ENCODE assay signal across 12 cellular contexts in the genomic region with DNA sequence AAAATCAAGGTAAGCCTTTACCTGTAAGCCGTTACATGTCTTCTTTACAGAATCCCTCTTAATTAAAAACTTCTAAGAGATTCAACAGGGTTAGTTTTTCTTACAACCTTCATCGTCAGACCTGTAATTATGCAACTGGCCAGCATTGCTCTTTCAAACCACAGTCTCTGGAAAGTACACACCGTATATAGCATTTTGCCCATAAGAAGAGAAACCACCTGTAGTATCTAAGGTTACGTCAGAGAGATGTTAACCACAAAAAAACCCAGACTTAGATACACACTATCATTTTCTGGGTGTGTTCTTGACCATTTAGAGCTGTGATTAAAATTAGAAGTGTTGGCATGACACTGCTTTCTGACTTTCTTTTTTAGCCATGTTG.
A peak's percentile ranks its signal among the peaks of the same experiment; 100 is the strongest.
DNase-seq lines count a peak whose midpoint lies in the region; ATAC-seq and TF ChIP-seq lines count a peak whose summit lies in the region.
"Had no signal": no experiment of that assay in that cellular context is flagged by ENCODE, and none has a peak within 500 bp of the region (broad histone marks: within the 10 kb centered on the region; RNA-seq: fewer than 3 reads in every experiment).

No MANE protein-coding gene starts in this region.

- no peak overlapping the region for H2AFZ ChIP-seq in PC-3 (ENCODE audit: low read length)

- CTCF ChIA-PET in PC-3 (lab: Charles Lee): no interaction called here
- CTCF ChIA-PET in activated naive CD4-positive, alpha-beta T cell treated with anti-CD3 and anti-CD28 coated beads for 36 hours (lab: Charles Lee): no interaction called here

- no peaks in the 10 kb centered on the region for H3K4me1 Mint-ChIP-seq in activated naive CD4-positive, alpha-beta T cell treated with anti-CD3 and anti-CD28 coated beads for 36 hours (ENCODE audit: low read depth)
- H3K4me1 Mint-ChIP-seq: activated naive CD4-positive, alpha-beta T cell treated with anti-CD3 and anti-CD28 coated beads, Interleukin-2, amount 10 ng/mL, durations not matched to agents 7 days and 5 days; nephron had no signal

- DNase-seq in PC-3 (no peak), tibial artery (no peak), RPMI8226 (no peak), body of pancreas (no peak)
- DNase-seq in activated naive CD4-positive, alpha-beta T cell treated with anti-CD3 and anti-CD28 coated beads for 36 hours: no peak
- DNase-seq: activated naive CD4-positive, alpha-beta T cell treated with anti-CD3 and anti-CD28 coated beads, Interleukin-2, amount 10 ng/mL, durations not matched to agents 7 days and 5 days; Kasumi-1; NK-92 treated with Interleukin-12 subunit alpha and Interleukin-12 subunit beta, amount 100 ng/mL, for 24 hours had no signal

- BruUV-seq in PC-3 (replicated peaks; lab: Mats Ljungman, UMichigan): no TSS peak

- H3K36me3 Mint-ChIP-seq in activated naive CD4-positive, alpha-beta T cell treated with anti-CD3 and anti-CD28 coated beads for 36 hours (ENCODE audit: low read depth): no peaks in the 10 kb centered on the region
- H3K36me3 Mint-ChIP-seq: activated naive CD4-positive, alpha-beta T cell treated with anti-CD3 and anti-CD28 coated beads, Interleukin-2, amount 10 ng/mL, durations not matched to agents 7 days and 5 days had no signal

- peaks cover 18% of the 10 kb centered on the region; the same call in 1 of the 2 replicates for H3K36me3 ChIP-seq in PC-3 (ENCODE audit: low read depth, low read length)
- H3K36me3 ChIP-seq in tibial artery: no peaks in the 10 kb centered on the region
- no peaks in the 10 kb centered on the region for H3K36me3 ChIP-seq in body of pancreas (replicated peaks in 1 of 2; ENCODE audit: insufficient read depth in 1 of 2, low read depth in 2 of 2)

- no peak overlapping the region for H3K9ac ChIP-seq in PC-3 (ENCODE audit: low read length)

- H3K4me2 ChIP-seq in PC-3 (ENCODE audit: low read length): no peak overlapping the region

- TF ChIP-seq POLR2A in body of pancreas (IDR thresholded peaks at IDR 0.05): no peak

- H3K4me1 ChIP-seq in PC-3 (ENCODE audit: insufficient read depth, low read length) (peaks cover 9% of the 10 kb centered on the region; the same call in 1 of the 2 replicates), tibial artery (no peaks in the 10 kb centered on the region), body of pancreas (no peaks in the 10 kb centered on the region)

- H4K20me1 ChIP-seq in PC-3 (ENCODE audit: low read length): no peaks in the 10 kb centered on the region

- H3K9me3 ChIP-seq in PC-3 (ENCODE audit: low read length) (0 out of 2 replicates have a peak, but pooled peaks cover 6% of the 10 kb centered on the region), tibial artery (no peaks in the 10 kb centered on the region), body of pancreas (no peaks in the 10 kb centered on the region)

- H3K27me3 ChIP-seq in PC-3 (ENCODE audit: low read length) (no peaks in the 10 kb centered on the region), tibial artery (no peaks in the 10 kb centered on the region), body of pancreas (no peaks in the 10 kb centered on the region)

- 0 out of 2 replicates have a peak overlapping the region, but pooled peaks have one; percentile 11 for H3K27ac ChIP-seq in PC-3 (ENCODE audit: low read length)
- no peak overlapping the region for H3K27ac ChIP-seq in tibial artery
- H3K27ac ChIP-seq in body of pancreas: no peak overlapping the region

- no peak overlapping the region for H3K27ac Mint-ChIP-seq in activated naive CD4-positive, alpha-beta T cell treated with anti-CD3 and anti-CD28 coated beads for 36 hours
- H3K27ac Mint-ChIP-seq: activated naive CD4-positive, alpha-beta T cell treated with anti-CD3 and anti-CD28 coated beads, Interleukin-2, amount 10 ng/mL, durations not matched to agents 7 days and 5 days; nephron had no signal

- intact Hi-C loops in PC-3 (cut with micrococcal nuclease) (no loop called here), tibial artery (cut with DNase I; ENCODE audit: low total_unique reads) (no loop called here), body of pancreas (cut with DNase I) (no loop called here)
- intact Hi-C loops in activated naive CD4-positive, alpha-beta T cell treated with anti-CD3 and anti-CD28 coated beads for 36 hours (cut with micrococcal nuclease): no loop called here

- peaks cover 13% of the 10 kb centered on the region; the same call in 1 of the 2 replicates for H3K79me2 ChIP-seq in PC-3 (ENCODE audit: low read length)

- ATAC-seq in GM18508 (IDR thresholded peaks at IDR 0.05; ENCODE audit: insufficient read depth, unreplicated experiment) (peak; percentile 92), GM21381 (IDR thresholded peaks at IDR 0.05; ENCODE audit: unreplicated experiment) (peak; percentile 92), HG03060 (IDR thresholded peaks at IDR 0.05; ENCODE audit: low read depth, unreplicated experiment) (peak; percentile 99), PC-3 (no peak), body of pancreas (no peak)

- H3K9me2 ChIP-seq in PC-3 (replicated peaks; ENCODE audit: low read length): no peaks in the 10 kb centered on the region

- H3K4me3 ChIP-seq in PC-3 (ENCODE audit: low read length) (no peak overlapping the region), tibial artery (no peak overlapping the region), body of pancreas (no peak overlapping the region)

- no peak overlapping the region for H3K4me3 Mint-ChIP-seq in activated naive CD4-positive, alpha-beta T cell treated with anti-CD3 and anti-CD28 coated beads for 36 hours
- H3K4me3 Mint-ChIP-seq: activated naive CD4-positive, alpha-beta T cell treated with anti-CD3 and anti-CD28 coated beads, Interleukin-2, amount 10 ng/mL, durations not matched to agents 7 days and 5 days; nephron had no signal

- H3F3A ChIP-seq in PC-3 (ENCODE audit: low read length, unreplicated experiment): no peaks in the 10 kb centered on the region

- H3K27me3 Mint-ChIP-seq in activated naive CD4-positive, alpha-beta T cell treated with anti-CD3 and anti-CD28 coated beads for 36 hours (ENCODE audit: low read depth): peaks cover 2% of the 10 kb centered on the region
- H3K27me3 Mint-ChIP-seq: activated naive CD4-positive, alpha-beta T cell treated with anti-CD3 and anti-CD28 coated beads, Interleukin-2, amount 10 ng/mL, durations not matched to agents 7 days and 5 days had no signal

- TF ChIP-seq CTCF in PC-3 (conservative IDR thresholded peaks at IDR 0.05; ENCODE audit: low read depth, low read length) (no peak), tibial artery (IDR thresholded peaks at IDR 0.05) (no peak), body of pancreas (IDR thresholded peaks at IDR 0.05) (no peak)

- WGBS in body of pancreas, 2 donors: 80 to 86% methylated on average over 4 of the region's 4 CpGs

- POLR2A ChIA-PET in PC-3 (lab: Charles Lee; ENCODE audit: unreplicated experiment): no interaction called here

- H3K9me3 Mint-ChIP-seq in activated naive CD4-positive, alpha-beta T cell treated with anti-CD3 and anti-CD28 coated beads for 36 hours: no peaks in the 10 kb centered on the region
- H3K9me3 Mint-ChIP-seq: activated naive CD4-positive, alpha-beta T cell treated with anti-CD3 and anti-CD28 coated beads, Interleukin-2, amount 10 ng/mL, durations not matched to agents 7 days and 5 days; nephron had no signal

Comparison
In these comparisons a context has a peak if more than half of its experiments do, and no peak if none do; other contexts are left out.
1. ATAC-seq: peak in GM18508 (single experiment), GM21381 (single experiment) and HG03060 (single experiment); none in PC-3 (single experiment) and body of pancreas (single experiment).